In genomic region chr6:56214304-56215101, GRCh38 we compare ENCODE assay signal across 35 cellular contexts. TPM values are rescaled to one million over a fixed set of nuclear protein-coding genes. Genes with fewer than 3 reads are reported as not detected.
"Had no signal": no experiment of that assay in that cellular context is flagged by ENCODE, and none has a peak within 500 bp of the region (broad histone marks: within the 10 kb centered on the region; RNA-seq: fewer than 3 reads in every experiment).

No MANE protein-coding gene starts in this region.

- H3K4me3 ChIP-seq: cardiac muscle cell, MG63, Peyer's patch had no signal

- H3K4me3 Mint-ChIP-seq: activated CD4-positive, alpha-beta memory T cell treated with anti-CD3 and anti-CD28 coated beads, Interleukin-2, amount 10 ng/mL, durations not matched to agents 7 days and 5 days; activated CD8-positive, alpha-beta memory T cell treated with anti-CD3 and anti-CD28 coated beads, Interleukin-2, amount 10 ng/mL, durations not matched to agents 7 days and 5 days; activated naive CD4-positive, alpha-beta T cell treated with anti-CD3 and anti-CD28 coated beads, Interleukin-2, amount 10 ng/mL, durations not matched to agents 7 days and 5 days; activated naive CD8-positive, alpha-beta T cell; activated naive CD8-positive, alpha-beta T cell treated with anti-CD3 and anti-CD28 coated beads, Interleukin-2, amount 50 U/mL, for 24 hours; central memory CD8-positive, alpha-beta T cell had no signal

- H3K27me3 Mint-ChIP-seq: activated CD4-positive, alpha-beta memory T cell treated with anti-CD3 and anti-CD28 coated beads, Interleukin-2, amount 10 ng/mL, durations not matched to agents 7 days and 5 days; activated CD8-positive, alpha-beta memory T cell treated with anti-CD3 and anti-CD28 coated beads, Interleukin-2, amount 10 ng/mL, durations not matched to agents 7 days and 5 days; activated naive CD4-positive, alpha-beta T cell treated with anti-CD3 and anti-CD28 coated beads, Interleukin-2, amount 10 ng/mL, durations not matched to agents 7 days and 5 days; activated naive CD8-positive, alpha-beta T cell; activated naive CD8-positive, alpha-beta T cell treated with anti-CD3 and anti-CD28 coated beads, Interleukin-2, amount 50 U/mL, for 24 hours; central memory CD8-positive, alpha-beta T cell had no signal

- ATAC-seq: activated CD8-positive, alpha-beta memory T cell treated with anti-CD3 and anti-CD28 coated beads, Interleukin-2, amount 10 ng/mL, durations not matched to agents 7 days and 5 days; activated naive CD8-positive, alpha-beta T cell treated with anti-CD3 and anti-CD28 coated beads, Interleukin-2, amount 50 U/mL, for 24 hours; PC-3 had no signal

- H3K36me3 Mint-ChIP-seq: activated CD8-positive, alpha-beta memory T cell treated with anti-CD3 and anti-CD28 coated beads, Interleukin-2, amount 10 ng/mL, durations not matched to agents 7 days and 5 days; activated naive CD4-positive, alpha-beta T cell treated with anti-CD3 and anti-CD28 coated beads, Interleukin-2, amount 10 ng/mL, durations not matched to agents 7 days and 5 days; activated naive CD8-positive, alpha-beta T cell had no signal

- DNase-seq: activated CD4-positive, alpha-beta memory T cell treated with anti-CD3 and anti-CD28 coated beads, Interleukin-2, amount 10 ng/mL, durations not matched to agents 7 days and 5 days; activated CD4-positive, alpha-beta T cell treated with anti-CD3 and anti-CD28 coated beads for 1 hour; activated CD4-positive, alpha-beta T cell treated with anti-CD3 and anti-CD28 coated beads for 48 hours; activated CD4-positive, CD25-positive, alpha-beta regulatory T cell; activated CD8-positive, alpha-beta memory T cell treated with anti-CD3 and anti-CD28 coated beads for 24 hours; activated CD8-positive, alpha-beta memory T cell treated with anti-CD3 and anti-CD28 coated beads, Interleukin-2, amount 10 ng/mL, durations not matched to agents 7 days and 5 days; activated CD8-positive, alpha-beta memory T cell treated with anti-CD3 and anti-CD28 coated beads, Interleukin-2, amount 50 U/mL, for 48 hours; activated effector memory CD4-positive, alpha-beta T cell treated with Interleukin-2 at 50 U/mL for 16 hours; activated naive CD4-positive, alpha-beta T cell treated with anti-CD3 and anti-CD28 coated beads, Interleukin-2, amount 10 ng/mL, durations not matched to agents 7 days and 5 days; activated naive CD8-positive, alpha-beta T cell treated with anti-CD3 and anti-CD28 coated beads, Interleukin-2, amount 50 U/mL, for 24 hours; activated T-cell treated with anti-CD3 and anti-CD28 coated beads, Interleukin-2, amount 50 U/mL, for 48 hours; Karpas-422; MG63; NCI-H1048; NCI-H1105 treated with DMSO at 0.1 percent for 48 hours; NCI-H1436; NCI-H1694; NCI-H1930; NCI-H2081 treated with DMSO at 0.1 percent for 48 hours; NCI-H226; NCI-H446 treated with DMSO at 0.1 percent for 48 hours; NCI-H524; NCI-H69; NCI-H82; PC-3; Peyer's patch; RPMI8226; SIG-M5; T1000; WERI-Rb-1 had no signal

- H3K9me3 Mint-ChIP-seq: activated CD4-positive, alpha-beta memory T cell treated with anti-CD3 and anti-CD28 coated beads, Interleukin-2, amount 10 ng/mL, durations not matched to agents 7 days and 5 days had no signal

- H3K27me3 ChIP-seq: cardiac muscle cell, MG63, Peyer's patch had no signal

- H3K9me3 ChIP-seq: MG63, Peyer's patch had no signal

- H3K27ac ChIP-seq: cardiac muscle cell, Peyer's patch, WERI-Rb-1 had no signal

- H3K4me1 ChIP-seq: Peyer's patch had no signal

- H3K36me3 ChIP-seq: cardiac muscle cell, MG63, Peyer's patch, WERI-Rb-1 had no signal

- H3K27ac Mint-ChIP-seq: activated CD4-positive, alpha-beta memory T cell treated with anti-CD3 and anti-CD28 coated beads, Interleukin-2, amount 10 ng/mL, durations not matched to agents 7 days and 5 days; activated CD8-positive, alpha-beta memory T cell treated with anti-CD3 and anti-CD28 coated beads, Interleukin-2, amount 10 ng/mL, durations not matched to agents 7 days and 5 days; activated naive CD4-positive, alpha-beta T cell treated with anti-CD3 and anti-CD28 coated beads, Interleukin-2, amount 10 ng/mL, durations not matched to agents 7 days and 5 days; activated naive CD8-positive, alpha-beta T cell; activated naive CD8-positive, alpha-beta T cell treated with anti-CD3 and anti-CD28 coated beads, Interleukin-2, amount 50 U/mL, for 24 hours had no signal

- H3K4me1 Mint-ChIP-seq: activated CD4-positive, alpha-beta memory T cell treated with anti-CD3 and anti-CD28 coated beads, Interleukin-2, amount 10 ng/mL, durations not matched to agents 7 days and 5 days; activated CD8-positive, alpha-beta memory T cell treated with anti-CD3 and anti-CD28 coated beads, Interleukin-2, amount 10 ng/mL, durations not matched to agents 7 days and 5 days; activated naive CD4-positive, alpha-beta T cell treated with anti-CD3 and anti-CD28 coated beads, Interleukin-2, amount 10 ng/mL, durations not matched to agents 7 days and 5 days; activated naive CD8-positive, alpha-beta T cell treated with anti-CD3 and anti-CD28 coated beads, Interleukin-2, amount 50 U/mL, for 24 hours; central memory CD8-positive, alpha-beta T cell had no signal

RNA-seq across cellular contexts. Expression of gene COL21A1, which starts 32.9 kb away (rescaled TPM):
- total RNA-seq: activated CD4-positive, alpha-beta memory T cell treated with anti-CD3 and anti-CD28 coated beads, Interleukin-2, amount 10 ng/mL, durations not matched to agents 7 days and 5 days; activated CD8-positive, alpha-beta memory T cell treated with anti-CD3 and anti-CD28 coated beads, Interleukin-2, amount 10 ng/mL, durations not matched to agents 7 days and 5 days; T-helper 1 cell treated with Interleukin-12 subunit alpha and Interleukin-12 subunit beta and Interleukin-4 antibody, amounts not matched to agents 30 ng/mL and 1 ng/mL, for 36 hours; T-helper 2 cell treated with Interferon-gamma antibody and Interleukin-4, amounts not matched to agents 100 ng/mL and 5 ng/mL, for 36 hours had no signal
